ENCODE assay signal across 26 cellular contexts in the genomic region with DNA sequence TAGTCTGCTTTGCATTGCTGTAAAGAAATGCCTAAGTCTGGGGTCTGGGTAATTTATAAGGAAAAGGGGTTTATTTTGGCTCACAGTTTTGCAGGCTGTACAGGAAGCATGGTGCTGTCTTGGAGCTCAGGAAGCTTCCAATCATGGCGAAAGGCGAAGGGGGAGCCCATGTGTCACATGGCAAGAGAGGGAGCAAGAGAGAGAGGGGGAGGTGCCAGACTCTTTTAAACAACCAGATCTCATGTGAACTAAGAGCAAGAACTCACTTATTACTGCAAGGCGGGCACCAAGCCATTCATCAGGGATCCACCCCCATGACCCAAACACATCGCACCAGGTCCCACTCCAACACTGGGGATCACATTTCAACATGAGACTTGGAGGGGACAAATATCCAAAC.
"Had no signal": no experiment of that assay in that cellular context is flagged by ENCODE, and none has a peak within 500 bp of the region (broad histone marks: within the 10 kb centered on the region; RNA-seq: fewer than 3 reads in every experiment).

No MANE protein-coding gene starts in this region.

- H3K36me3 Mint-ChIP-seq: activated CD4-positive, alpha-beta memory T cell treated with anti-CD3 and anti-CD28 coated beads for 36 hours; activated naive CD4-positive, alpha-beta T cell treated with anti-CD3 and anti-CD28 coated beads, Interleukin-2, amount 50 U/mL, for 24 hours; T-cell had no signal

- H3K4me3 ChIP-seq: breast epithelium, SK-N-MC had no signal

- H3K4me1 Mint-ChIP-seq: activated CD4-positive, alpha-beta T cell treated with anti-CD3 and anti-CD28 coated beads, Interleukin-2, amount 10 ng/mL, durations not matched to agents 7 days and 5 days; activated naive CD4-positive, alpha-beta T cell treated with anti-CD3 and anti-CD28 coated beads, Interleukin-2, amount 50 U/mL, for 24 hours; T-cell had no signal

- DNase-seq: activated CD4-positive, alpha-beta memory T cell treated with anti-CD3 and anti-CD28 coated beads for 36 hours; activated CD4-positive, alpha-beta T cell treated with anti-CD3 and anti-CD28 coated beads, Interleukin-2, amount 10 ng/mL, durations not matched to agents 7 days and 5 days; activated CD4-positive, CD25-positive, alpha-beta regulatory T cell; activated CD8-positive, alpha-beta memory T cell treated with anti-CD3 and anti-CD28 coated beads, Interleukin-2, amount 50 U/mL, for 4 hours; activated naive CD4-positive, alpha-beta T cell; activated T-cell treated with anti-CD3 and anti-CD28 coated beads, Interleukin-2, amount 50 U/mL, for 72 hours; aorta; caudate nucleus; Karpas-422; MM.1S; NCI-H1105; NCI-H1436; NCI-H1694 treated with DMSO at 0.1 percent for 48 hours; NCI-H2029 treated with DMSO at 0.1 percent for 48 hours; NCI-H345; NCI-H510A; NCI-H526 treated with DMSO at 0.1 percent for 48 hours; NCI-H82; T-cell; T-helper 2 cell; T1000 had no signal

- H3K27ac ChIP-seq: breast epithelium, SK-N-MC, VCaP had no signal

- H3K36me3 ChIP-seq: breast epithelium had no signal

- H3K4me3 Mint-ChIP-seq: activated CD4-positive, alpha-beta memory T cell treated with anti-CD3 and anti-CD28 coated beads for 36 hours; activated CD4-positive, alpha-beta T cell treated with anti-CD3 and anti-CD28 coated beads, Interleukin-2, amount 10 ng/mL, durations not matched to agents 7 days and 5 days; activated naive CD4-positive, alpha-beta T cell treated with anti-CD3 and anti-CD28 coated beads, Interleukin-2, amount 50 U/mL, for 24 hours; activated T-cell treated with anti-CD3 and anti-CD28 coated beads, Interleukin-2, amount 50 U/mL, for 72 hours; T-cell had no signal

- H3K27ac Mint-ChIP-seq: activated CD4-positive, alpha-beta memory T cell treated with anti-CD3 and anti-CD28 coated beads for 36 hours; activated CD4-positive, alpha-beta T cell treated with anti-CD3 and anti-CD28 coated beads, Interleukin-2, amount 10 ng/mL, durations not matched to agents 7 days and 5 days; activated naive CD4-positive, alpha-beta T cell treated with anti-CD3 and anti-CD28 coated beads, Interleukin-2, amount 50 U/mL, for 24 hours; activated T-cell treated with anti-CD3 and anti-CD28 coated beads, Interleukin-2, amount 50 U/mL, for 72 hours; activated T-helper 2 cell treated with anti-CD3 and anti-CD28 coated beads, Interferon-gamma antibody, Interleukin-2, Interleukin-4, amounts not matched to agents 10 μg/mL and 5 μg/mL and 100 μg/mL, durations not matched to agents 14 hours and 24 hours and 36 hours; T-cell had no signal

- H3K4me1 ChIP-seq: breast epithelium had no signal

- ATAC-seq: activated T-cell treated with anti-CD3 and anti-CD28 coated beads, Interleukin-2, amount 50 U/mL, for 72 hours; T-cell had no signal

- H3K27me3 Mint-ChIP-seq: activated CD4-positive, alpha-beta memory T cell treated with anti-CD3 and anti-CD28 coated beads for 36 hours; activated CD4-positive, alpha-beta T cell treated with anti-CD3 and anti-CD28 coated beads, Interleukin-2, amount 10 ng/mL, durations not matched to agents 7 days and 5 days; activated naive CD4-positive, alpha-beta T cell treated with anti-CD3 and anti-CD28 coated beads, Interleukin-2, amount 50 U/mL, for 24 hours; T-cell had no signal

- H3K9me3 Mint-ChIP-seq: activated CD4-positive, alpha-beta memory T cell treated with anti-CD3 and anti-CD28 coated beads for 36 hours; activated CD4-positive, alpha-beta T cell treated with anti-CD3 and anti-CD28 coated beads, Interleukin-2, amount 10 ng/mL, durations not matched to agents 7 days and 5 days; activated naive CD4-positive, alpha-beta T cell treated with anti-CD3 and anti-CD28 coated beads, Interleukin-2, amount 50 U/mL, for 24 hours; activated T-cell treated with anti-CD3 and anti-CD28 coated beads, Interleukin-2, amount 50 U/mL, for 72 hours; activated T-helper 2 cell treated with anti-CD3 and anti-CD28 coated beads, Interferon-gamma antibody, Interleukin-2, Interleukin-4, amounts not matched to agents 10 μg/mL and 5 μg/mL and 100 μg/mL, durations not matched to agents 14 hours and 24 hours and 36 hours; T-cell had no signal
